In genomic region chr4:73576366-73576765, GRCh38 we compare ENCODE assay signal across 28 cellular contexts. TPM values are rescaled to one million over a fixed set of nuclear protein-coding genes. Genes with fewer than 3 reads are reported as not detected.
A peak's percentile ranks its signal among the peaks of the same experiment; 100 is the strongest.
DNase-seq lines count a peak whose midpoint lies in the region; ATAC-seq, FAIRE-seq and TF ChIP-seq lines count a peak whose summit lies in the region.
"Had no signal": no experiment of that assay in that cellular context is flagged by ENCODE, and none has a peak within 500 bp of the region (broad histone marks: within the 10 kb centered on the region; RNA-seq: fewer than 3 reads in every experiment).

No MANE protein-coding gene starts in this region.

- FAIRE-seq in astrocyte (lab: Jason Lieb, UNC): no peak
- FAIRE-seq: D721Med had no signal

- H3K27me3 ChIP-seq in DOHH2 (ENCODE audit: control insufficient read depth, low read length): no peaks in the 10 kb centered on the region
- H3K27me3 ChIP-seq in astrocyte (ENCODE audit: insufficient read depth, low read length): no peaks in the 10 kb centered on the region
- H3K27me3 ChIP-seq in psoas muscle (ENCODE audit: insufficient read depth in 3 of 3, low read length in 2 of 3): no peaks in the 10 kb centered on the region
- H3K27me3 ChIP-seq: left lung, neural progenitor cell had no signal

- no peaks in the 10 kb centered on the region for H3K79me2 ChIP-seq in DOHH2 (ENCODE audit: control insufficient read depth, low read length)
- H3K79me2 ChIP-seq in astrocyte (ENCODE audit: insufficient read depth, low read length): no peaks in the 10 kb centered on the region

- no peak overlapping the region for H3K4me3 Mint-ChIP-seq in astrocyte (ENCODE audit: unreplicated experiment)
- no peak overlapping the region for H3K4me3 Mint-ChIP-seq in activated CD4-positive, alpha-beta memory T cell treated with anti-CD3 and anti-CD28 coated beads for 36 hours
- no peak overlapping the region for H3K4me3 Mint-ChIP-seq in natural killer cell
- H3K4me3 Mint-ChIP-seq: CD14-positive monocyte; central memory CD8-positive, alpha-beta T cell; neural progenitor cell had no signal

- no peak for ATAC-seq in psoas muscle
- no peak for ATAC-seq in natural killer cell
- ATAC-seq: heart left ventricle, left lung had no signal

- WGBS in psoas muscle, 3 donors: 80 to 86% (median 81%) methylated on average over 4 of the region's 4 CpGs

- H3F3A ChIP-seq in DOHH2 (ENCODE audit: control insufficient read depth, insufficient read depth): peaks cover 29% of the 10 kb centered on the region

- H3K4me2 ChIP-seq in DOHH2 (ENCODE audit: low read length) (peak overlapping the region; percentile 4), astrocyte (ENCODE audit: low read length) (no peak overlapping the region)
- H3K4me2 ChIP-seq: neural progenitor cell, smooth muscle cell had no signal

- H4K20me1 ChIP-seq in DOHH2 (ENCODE audit: control insufficient read depth, insufficient read depth, low read depth, low read length) (no peaks in the 10 kb centered on the region), astrocyte (ENCODE audit: insufficient read depth, low read length) (no peaks in the 10 kb centered on the region)

- H3K27me3 Mint-ChIP-seq in astrocyte (ENCODE audit: low read depth, unreplicated experiment) (no peaks in the 10 kb centered on the region), natural killer cell (ENCODE audit: low read depth in 2 of 2) (no peaks in the 10 kb centered on the region)
- no peaks in the 10 kb centered on the region for H3K27me3 Mint-ChIP-seq in activated CD4-positive, alpha-beta memory T cell treated with anti-CD3 and anti-CD28 coated beads for 36 hours
- H3K27me3 Mint-ChIP-seq: central memory CD8-positive, alpha-beta T cell; IgD-negative memory B cell had no signal

- H3K4me1 ChIP-seq in DOHH2 (ENCODE audit: control insufficient read depth, low read length) (peaks cover 70% of the 10 kb centered on the region), astrocyte (ENCODE audit: insufficient read depth, low read length) (no peaks in the 10 kb centered on the region), psoas muscle (no peaks in the 10 kb centered on the region)
- H3K4me1 ChIP-seq: heart left ventricle, left lung, prostate gland had no signal

- H3K4me3 ChIP-seq in DOHH2 (ENCODE audit: low read length) (no peak overlapping the region), astrocyte (ENCODE audit: insufficient read depth, low read depth, low read length) (no peak overlapping the region), fibroblast of villous mesenchyme (ENCODE audit: low read depth, low read length) (no peak overlapping the region), psoas muscle (no peak overlapping the region)
- H3K4me3 ChIP-seq: heart left ventricle, left lung, neural progenitor cell, prostate gland, smooth muscle cell had no signal

- no peak for TF ChIP-seq CTCF in DOHH2 (IDR thresholded peaks at IDR 0.05; ENCODE audit: low read depth, low read length, poor library complexity, severe bottlenecking)
- no peak for TF ChIP-seq CTCF in astrocyte (IDR thresholded peaks at IDR 0.05; ENCODE audit: insufficient read depth, low read depth, low read length)
- no peak for TF ChIP-seq CTCF in fibroblast of villous mesenchyme (IDR thresholded peaks at IDR 0.05; ENCODE audit: insufficient read depth, low read depth, low read length)
- TF ChIP-seq CTCF in psoas muscle (IDR thresholded peaks at IDR 0.05): no peak
- no peak for TF ChIP-seq CTCF in natural killer cell (IDR thresholded peaks at IDR 0.05)

- H3K9me2 ChIP-seq in DOHH2 (replicated peaks; ENCODE audit: control insufficient read depth, low read length): no peaks in the 10 kb centered on the region

- H3K27ac Mint-ChIP-seq in astrocyte (ENCODE audit: unreplicated experiment): no peak overlapping the region
- H3K27ac Mint-ChIP-seq in activated CD4-positive, alpha-beta memory T cell treated with anti-CD3 and anti-CD28 coated beads for 36 hours: no peak overlapping the region
- H3K27ac Mint-ChIP-seq in natural killer cell: no peak overlapping the region
- H3K27ac Mint-ChIP-seq: neural progenitor cell had no signal

- H3K9me3 ChIP-seq in DOHH2 (ENCODE audit: control insufficient read depth, insufficient read depth, low read length) (no peaks in the 10 kb centered on the region; the same call in 1 of the 2 replicates), astrocyte (ENCODE audit: insufficient read depth, low read depth, low read length) (no peaks in the 10 kb centered on the region), psoas muscle (no peaks in the 10 kb centered on the region)
- H3K9me3 ChIP-seq: heart left ventricle, left lung, prostate gland had no signal

- intact Hi-C loops in psoas muscle (cut with DNase I) (no loop called here), natural killer cell (cut with micrococcal nuclease) (no loop called here)
- intact Hi-C loops in activated CD4-positive, alpha-beta memory T cell treated with anti-CD3 and anti-CD28 coated beads for 36 hours (cut with micrococcal nuclease): loop anchor here (10.0 kb wide), 1 partner anchor 558 kb away; no protein-coding TSS in a partner anchor

- H3K36me3 ChIP-seq in DOHH2 (ENCODE audit: control insufficient read depth, low read length) (peaks cover 70% of the 10 kb centered on the region), astrocyte (ENCODE audit: insufficient read depth, low read length) (no peaks in the 10 kb centered on the region), psoas muscle (ENCODE audit: insufficient read depth in 1 of 2, low read depth in 1 of 2) (no peaks in the 10 kb centered on the region)
- H3K36me3 ChIP-seq: heart left ventricle, left lung, neural progenitor cell, prostate gland had no signal

- POLR2A ChIA-PET in activated CD4-positive, alpha-beta memory T cell treated with anti-CD3 and anti-CD28 coated beads for 36 hours (lab: Charles Lee): no interaction called here

- peak overlapping the region; percentile 70 for H3K27ac ChIP-seq in DOHH2 (ENCODE audit: low read depth, low read length)
- no peak overlapping the region for H3K27ac ChIP-seq in astrocyte (ENCODE audit: low read depth, low read length)
- no peak overlapping the region for H3K27ac ChIP-seq in psoas muscle
- H3K27ac ChIP-seq: heart left ventricle, left lung, neural progenitor cell, prostate gland had no signal

- H3K4me1 Mint-ChIP-seq in astrocyte (ENCODE audit: low read depth, unreplicated experiment) (no peaks in the 10 kb centered on the region), natural killer cell (no peaks in the 10 kb centered on the region)
- H3K4me1 Mint-ChIP-seq in activated CD4-positive, alpha-beta memory T cell treated with anti-CD3 and anti-CD28 coated beads for 36 hours (ENCODE audit: low read depth): no peaks in the 10 kb centered on the region
- H3K4me1 Mint-ChIP-seq: central memory CD8-positive, alpha-beta T cell had no signal

- DNase-seq in NOMO-1 (lab: John Stamatoyannopoulos, UW; ENCODE audit: unreplicated experiment in 2 of 2) (peak; percentile 26 to 63), astrocyte (ENCODE audit: low read depth) (peak; percentile 26), fibroblast of villous mesenchyme (ENCODE audit: low read depth) (peak; percentile 12), psoas muscle (no peak), natural killer cell (no peak)
- DNase-seq in activated CD4-positive, alpha-beta memory T cell treated with anti-CD3 and anti-CD28 coated beads for 36 hours: no peak
- no peak for DNase-seq in effector CD8-positive, alpha-beta T cell (lab: John Stamatoyannopoulos, UW)
- DNase-seq: activated CD4-positive, alpha-beta T cell treated with anti-CD3 and anti-CD28 coated beads for 48 hours; activated CD8-positive, alpha-beta memory T cell treated with anti-CD3 and anti-CD28 coated beads, Interleukin-2, amount 50 U/mL, for 4 hours; activated effector memory CD4-positive, alpha-beta T cell treated with anti-CD3 and anti-CD28 coated beads, Interleukin-2, amount 50 U/mL, for 16 hours; erythroblast; heart left ventricle; left lung; NCI-H1048; NCI-H2081; NCI-H446; Right ventricle myocardium superior; stimulated activated CD4-positive, alpha-beta T cell treated with anti-CD3 and anti-CD28 coated beads, Interleukin-2, amount 100 ng/mL, for 48 hours; stimulated activated naive CD4-positive, alpha-beta T cell treated with Interleukin-2 at 50 U/mL for 16 hours had no signal

- no peak overlapping the region for H2AFZ ChIP-seq in astrocyte (ENCODE audit: low read depth, low read length)
- H2AFZ ChIP-seq: neural progenitor cell had no signal

- no peaks in the 10 kb centered on the region for H3K36me3 Mint-ChIP-seq in astrocyte (ENCODE audit: low read depth, unreplicated experiment)
- H3K36me3 Mint-ChIP-seq in activated CD4-positive, alpha-beta memory T cell treated with anti-CD3 and anti-CD28 coated beads for 36 hours: no peaks in the 10 kb centered on the region
- no peaks in the 10 kb centered on the region for H3K36me3 Mint-ChIP-seq in natural killer cell
- H3K36me3 Mint-ChIP-seq: CD14-positive monocyte, neural progenitor cell had no signal

- CTCF ChIA-PET in activated CD4-positive, alpha-beta memory T cell treated with anti-CD3 and anti-CD28 coated beads for 36 hours (lab: Charles Lee): interaction anchor here (1.2 to 1.6 kb wide), 2 partner anchors 8 to 77 kb away, joined by 3 to 8 read pairs; no protein-coding TSS in a partner anchor

- H3K9me3 Mint-ChIP-seq in astrocyte (ENCODE audit: unreplicated experiment) (no peaks in the 10 kb centered on the region), natural killer cell (peaks cover 2 to 3% of the 10 kb centered on the region in 2 donors)
- no peaks in the 10 kb centered on the region for H3K9me3 Mint-ChIP-seq in activated CD4-positive, alpha-beta memory T cell treated with anti-CD3 and anti-CD28 coated beads for 36 hours
- H3K9me3 Mint-ChIP-seq: CD14-positive monocyte; central memory CD8-positive, alpha-beta T cell; neural progenitor cell had no signal

- no peak overlapping the region for H3K9ac ChIP-seq in astrocyte (ENCODE audit: low read length)
- H3K9ac ChIP-seq: neural progenitor cell had no signal

RNA-seq across cellular contexts. Expression of gene RASSF6, which starts 43.9 kb away (rescaled TPM):
- total RNA-seq in astrocyte (0.07 and 0.14 TPM in 2 replicates), fibroblast of villous mesenchyme (not detected in 2 replicates), psoas muscle (not detected), natural killer cell (under 1 TPM in 1 of 3 donors, not detected in 2; 0.08 TPM)
- polyA plus RNA-seq in psoas muscle: under 1 TPM in 1 of 3 donors, not detected in 2; 0.01 TPM
- total RNA-seq in activated CD4-positive, alpha-beta memory T cell treated with anti-CD3 and anti-CD28 coated beads for 36 hours: not detected
- total RNA-seq: Right ventricle myocardium superior; T-helper 1 cell treated with Interleukin-12 subunit alpha and Interleukin-12 subunit beta and Interleukin-4 antibody, amounts not matched to agents 30 ng/mL and 1 ng/mL, for 36 hours had no signal
- polyA plus RNA-seq: CD14-positive monocyte, heart left ventricle, smooth muscle cell had no signal

Comparison
In these comparisons a context has a peak if more than half of its experiments do, and no peak if none do; other contexts are left out.
1. DNase-seq: peak in NOMO-1 (2 of 2), astrocyte (single experiment) and fibroblast of villous mesenchyme (single experiment); none in psoas muscle (0 of 2), activated CD4-positive, alpha-beta memory T cell treated with anti-CD3 and anti-CD28 coated beads for 36 hours (single experiment), effector CD8-positive, alpha-beta T cell (single experiment) and natural killer cell (single experiment).